ENCODE assay signal across 13 cellular contexts in the genomic region with DNA sequence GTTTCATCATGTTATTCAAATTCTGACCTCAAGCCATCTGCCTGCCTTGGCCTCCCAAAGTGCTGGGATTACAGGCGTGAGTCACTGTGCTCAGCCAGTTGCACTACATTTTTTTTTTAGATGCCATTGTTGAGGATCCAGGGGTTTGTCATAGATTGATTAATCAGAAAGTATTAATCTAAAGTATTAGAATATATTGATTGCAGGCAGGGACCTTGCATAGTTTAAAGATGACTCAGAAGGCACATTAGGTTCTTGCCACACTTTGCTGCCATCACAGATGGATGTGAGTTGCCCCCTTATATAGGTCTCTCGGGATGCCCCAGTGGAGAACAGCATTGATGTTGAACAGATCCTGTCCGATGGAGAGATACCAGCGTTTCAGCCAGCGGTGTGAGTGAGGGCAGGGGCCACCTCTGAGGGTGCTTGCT. TPM values are rescaled to one million over a fixed set of nuclear protein-coding genes. Genes with fewer than 3 reads are reported as not detected.
A peak's percentile ranks its signal among the peaks of the same experiment; 100 is the strongest.
DNase-seq lines count a peak whose midpoint lies in the region; ATAC-seq and TF ChIP-seq lines count a peak whose summit lies in the region.
"Had no signal": no experiment of that assay in that cellular context is flagged by ENCODE, and none has a peak within 500 bp of the region (broad histone marks: within the 10 kb centered on the region; RNA-seq: fewer than 3 reads in every experiment).

No MANE protein-coding gene starts in this region.

- H3K27ac Mint-ChIP-seq in HFFc6: peak overlapping the region; percentile 69
- H3K27ac Mint-ChIP-seq: activated naive CD8-positive, alpha-beta T cell had no signal

- TF ChIP-seq CTCF in HFFc6 (IDR thresholded peaks at IDR 0.05) (no peak), adrenal gland (IDR thresholded peaks at IDR 0.05) (no peak)

- no peaks in the 10 kb centered on the region for H3K27me3 Mint-ChIP-seq in HFFc6 (ENCODE audit: insufficient read depth)
- H3K27me3 Mint-ChIP-seq: activated naive CD8-positive, alpha-beta T cell had no signal

- ATAC-seq in HG03520 (IDR thresholded peaks at IDR 0.05; ENCODE audit: unreplicated experiment): no peak
- ATAC-seq: Panc1 had no signal

- peaks cover 81% of the 10 kb centered on the region for H3K79me2 ChIP-seq in ACC112 (ENCODE audit: control insufficient read depth, insufficient read depth, low read length, unreplicated experiment)

- DNase-seq in HFFc6 (peak; percentile 60), adrenal gland (peak in 6 of 7 donors; percentile 54 to 78 (median 64)), glomerular visceral epithelial cell (ENCODE audit: extremely low spot score) (peak; percentile 53), SW 1271 (lab: John Stamatoyannopoulos, UW) (no peak), NCI-H2029 (lab: John Stamatoyannopoulos, UW) (no peak), NCI-H2196 (lab: John Stamatoyannopoulos, UW; ENCODE audit: unreplicated experiment) (no peak)
- DNase-seq: heart right ventricle; stimulated activated CD8-positive, alpha-beta memory T cell treated with anti-CD3 and anti-CD28 coated beads, Interleukin-4, amount 100 ng/mL, for 48 hours had no signal

- no peaks in the 10 kb centered on the region for H3K27me3 ChIP-seq in ACC112 (ENCODE audit: insufficient read depth, low read length)
- no peaks in the 10 kb centered on the region for H3K27me3 ChIP-seq in adrenal gland
- H3K27me3 ChIP-seq: heart right ventricle, neutrophil had no signal

- H3K27ac ChIP-seq in ACC112 (ENCODE audit: low read depth, low read length): 0 out of 2 replicates have a peak overlapping the region, but pooled peaks have one; percentile 24
- peak overlapping the region in 4 of 5 donors; percentile 45 to 74 (median 66) for H3K27ac ChIP-seq in adrenal gland

- H3K4me3 ChIP-seq in ACC112 (ENCODE audit: low read depth, low read length) (no peak overlapping the region), adrenal gland (no peak overlapping the region)
- H3K4me3 ChIP-seq: heart right ventricle had no signal

- peak overlapping the region; percentile 36 for H3K4me3 Mint-ChIP-seq in HFFc6
- H3K4me3 Mint-ChIP-seq: activated naive CD8-positive, alpha-beta T cell had no signal

- H3K4me1 Mint-ChIP-seq in HFFc6 (ENCODE audit: low read depth): peaks cover 76% of the 10 kb centered on the region

- no peak for TF ChIP-seq POLR2A in adrenal gland (IDR thresholded peaks at IDR 0.05)

- H3K9me3 Mint-ChIP-seq in HFFc6: no peaks in the 10 kb centered on the region

- intact Hi-C loops in adrenal gland (cut with DNase I): no loop called here

- H3K4me1 ChIP-seq in ACC112 (ENCODE audit: control insufficient read depth, insufficient read depth, low read length, unreplicated experiment): peaks cover 31% of the 10 kb centered on the region
- peaks cover 20 to 62% of the 10 kb centered on the region in 2 donors for H3K4me1 ChIP-seq in adrenal gland (replicated peaks in 1 of 2)

- WGBS in adrenal gland, 4 donors: 43 to 58% (median 51%) methylated on average over 5 of the region's 5 CpGs

- H3K36me3 Mint-ChIP-seq in HFFc6 (ENCODE audit: low read depth): no peaks in the 10 kb centered on the region; the same call in none of the 2 replicates
- H3K36me3 Mint-ChIP-seq: activated naive CD8-positive, alpha-beta T cell had no signal

- no peak overlapping the region for H2AFZ ChIP-seq in ACC112 (ENCODE audit: low read length, unreplicated experiment)

- no peaks in the 10 kb centered on the region for H3K36me3 ChIP-seq in ACC112 (ENCODE audit: insufficient read depth, low read length)
- no peaks in the 10 kb centered on the region for H3K36me3 ChIP-seq in adrenal gland (replicated peaks in 1 of 2)
- H3K36me3 ChIP-seq: heart right ventricle, neutrophil had no signal

- H3K9me3 ChIP-seq in adrenal gland (replicated peaks in 1 of 3): no peaks in the 10 kb centered on the region
- H3K9me3 ChIP-seq: heart right ventricle, neutrophil had no signal

RNA-seq across cellular contexts. Expression of gene IGF1R, which starts 41.1 kb away (rescaled TPM):
- 10 to 100 TPM; 46.7 to 61.9 (median 50.1) TPM for total RNA-seq in HFFc6 (2021; fragmentation: NEBNext Ultra II Directional; extraction: Animal tissue kit (Norgen Biotek cat#: 25700))
- total RNA-seq in adrenal gland: 100 to 1,000 TPM in 1 of 8 donors, 10 to 100 TPM in 7; 44.1 to 138 (median 72.5) TPM
- polyA plus RNA-seq in adrenal gland: 10 to 100 TPM in 2 of 3 donors, 1 to 10 TPM in 1; 8.6 to 27.4 (median 11.2) TPM

Comparison
In these comparisons a context has a peak if more than half of its experiments do, and no peak if none do; other contexts are left out.
1. DNase-seq: peak in HFFc6 (single experiment), adrenal gland (6 of 7) and glomerular visceral epithelial cell (single experiment); none in SW 1271 (0 of 2), NCI-H2029 (single experiment) and NCI-H2196 (single experiment).